Comparison of ENCODE assay signal across 29 cellular contexts in the genomic region with DNA sequence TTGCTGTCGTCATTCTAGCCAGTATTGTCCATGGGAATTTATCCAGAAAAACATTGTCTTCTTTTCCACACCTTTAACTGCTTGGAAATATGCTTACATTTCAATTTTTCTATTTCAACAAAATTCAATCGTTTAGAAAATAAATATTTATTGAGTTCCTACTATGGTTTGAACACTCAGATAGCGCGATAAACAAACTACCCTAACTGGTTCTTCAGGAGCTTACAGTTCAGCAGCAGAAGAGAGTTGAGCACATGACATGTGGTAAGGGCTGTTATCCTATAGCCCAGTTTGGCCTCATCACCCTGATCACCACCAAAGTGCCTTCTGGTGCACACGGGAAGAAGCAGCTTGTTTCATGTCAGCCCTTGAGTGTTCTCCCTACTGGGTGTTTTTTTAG.
"Had no signal": no experiment of that assay in that cellular context is flagged by ENCODE, and none has a peak within 500 bp of the region (broad histone marks: within the 10 kb centered on the region; RNA-seq: fewer than 3 reads in every experiment).

No MANE protein-coding gene starts in this region.

- FAIRE-seq: frontal cortex had no signal

- H3K9me3 ChIP-seq: ascending aorta, breast epithelium, colonic mucosa had no signal

- H3K27ac ChIP-seq: ascending aorta, cardiac muscle cell, colonic mucosa, dorsolateral prefrontal cortex had no signal

- H3K36me3 ChIP-seq: ascending aorta, breast epithelium, cardiac muscle cell, colonic mucosa had no signal

- H3K27me3 ChIP-seq: ascending aorta, breast epithelium, cardiac muscle cell, colonic mucosa had no signal

- ATAC-seq: activated CD4-positive, alpha-beta T cell treated with anti-CD3 and anti-CD28 coated beads for 36 hours; activated naive CD4-positive, alpha-beta T cell treated with anti-CD3 and anti-CD28 coated beads, Interleukin-2, amount 50 U/mL, for 72 hours; activated T-cell treated with anti-CD3 and anti-CD28 coated beads, Interleukin-2, amount 50 U/mL, for 72 hours; esophagus mucosa had no signal

- DNase-seq: activated CD4-positive, alpha-beta memory T cell treated with anti-CD3 and anti-CD28 coated beads, Interleukin-2, amount 10 ng/mL, durations not matched to agents 7 days and 5 days; activated CD4-positive, alpha-beta T cell treated with anti-CD3 and anti-CD28 coated beads for 36 hours; activated CD4-positive, alpha-beta T cell treated with anti-CD3 and anti-CD28 coated beads, Interleukin-2, amount 10 ng/mL, durations not matched to agents 7 days and 5 days; activated CD4-positive, alpha-beta T cell treated with anti-CD3 and anti-CD28 coated beads, Interleukin-2, amount 50 U/mL, for 4 hours; activated CD4-positive, CD25-positive, alpha-beta regulatory T cell; activated CD4-positive, CD25-positive, alpha-beta regulatory T cell treated with anti-CD3 and anti-CD28 coated beads, Interleukin-2, amount 50 U/mL, for 72 hours; activated CD8-positive, alpha-beta memory T cell treated with anti-CD3 and anti-CD28 coated beads, Interleukin-2, amount 50 U/mL, for 48 hours; activated gamma-delta T cell; activated naive CD4-positive, alpha-beta T cell; activated naive CD4-positive, alpha-beta T cell treated with anti-CD3 and anti-CD28 coated beads, Interleukin-2, amount 10 ng/mL, durations not matched to agents 7 days and 5 days; activated naive CD8-positive, alpha-beta T cell treated with anti-CD3 and anti-CD28 coated beads, Interleukin-2, amount 10 ng/mL, durations not matched to agents 7 days and 5 days; activated T-cell treated with anti-CD3 and anti-CD28 coated beads for 4 hours; activated T-cell treated with anti-CD3 and anti-CD28 coated beads, Interleukin-2, amount 50 U/mL, for 24 hours; activated T-cell treated with anti-CD3 and anti-CD28 coated beads, Interleukin-2, amount 50 U/mL, for 72 hours; central memory CD4-positive, alpha-beta T cell; cerebellar nuclear complex; colonic mucosa; dorsolateral prefrontal cortex; effector memory CD4-positive, alpha-beta T cell; endodermal cell; foreskin fibroblast; head of caudate nucleus; hypothalamus had no signal

- H3K4me3 ChIP-seq: ascending aorta, breast epithelium, cardiac muscle cell, colonic mucosa, dorsolateral prefrontal cortex had no signal

- H3K4me1 ChIP-seq: ascending aorta, breast epithelium, colonic mucosa had no signal
